17 cellular contexts compared by ENCODE assay signal in the genomic region with DNA sequence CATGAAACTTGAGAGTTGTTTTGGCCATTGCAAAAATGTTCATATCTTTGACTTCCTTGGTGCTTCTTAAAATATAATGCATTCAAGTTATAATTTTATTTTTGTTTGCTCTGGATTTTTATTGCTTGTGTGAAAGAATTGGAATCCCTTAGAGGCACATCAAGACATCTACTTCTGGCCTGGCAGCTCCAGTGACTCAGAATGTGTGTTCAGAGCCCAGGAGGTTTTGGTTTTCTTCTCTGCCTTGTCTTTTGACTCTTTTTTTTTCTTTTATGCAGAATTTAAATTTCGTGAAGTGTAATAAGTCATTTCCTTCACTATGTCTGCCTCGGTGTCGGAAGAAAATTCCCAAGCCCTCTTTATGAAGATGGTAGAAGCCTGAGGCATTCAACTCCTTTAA.
DNase-seq lines count a peak whose midpoint lies in the region; ATAC-seq and TF ChIP-seq lines count a peak whose summit lies in the region.
"Had no signal": no experiment of that assay in that cellular context is flagged by ENCODE, and none has a peak within 500 bp of the region (broad histone marks: within the 10 kb centered on the region; RNA-seq: fewer than 3 reads in every experiment).

No MANE protein-coding gene starts in this region.

- no peaks in the 10 kb centered on the region for H3K36me3 ChIP-seq in MG63
- H3K36me3 ChIP-seq: prostate gland had no signal

- H3K27me3 ChIP-seq in MG63 = no peaks in the 10 kb centered on the region

- H3K9me3 ChIP-seq in MG63 = no peaks in the 10 kb centered on the region
- H3K9me3 ChIP-seq: prostate gland had no signal

- TF ChIP-seq CTCF in coronary artery (IDR thresholded peaks at IDR 0.05) (no peak), osteocyte (IDR thresholded peaks at IDR 0.05) (no peak)

- no peak for ATAC-seq in HG03108 (IDR thresholded peaks at IDR 0.05; ENCODE audit: unreplicated experiment)
- no peak for ATAC-seq in stimulated activated naive B cell treated with anti-CD40 and anti-IgM and Interleukin-4, amounts not matched to agents 10 μg/mL and 1 μg/mL and 100 μg/mL, for 72 hours (replicated peaks)
- ATAC-seq: activated T-cell treated with anti-CD3 and anti-CD28 coated beads, Interleukin-2, amount 50 U/mL, for 4 hours; naive thymus-derived CD8-positive, alpha-beta T cell had no signal

- H3K4me3 ChIP-seq in MG63 (no peak overlapping the region), coronary artery (no peak overlapping the region)
- H3K4me3 ChIP-seq: lung, prostate gland had no signal

- H3K36me3 Mint-ChIP-seq in osteocyte (ENCODE audit: unreplicated experiment) = peaks cover 10% of the 10 kb centered on the region
- no peaks in the 10 kb centered on the region for H3K36me3 Mint-ChIP-seq in stimulated activated naive B cell treated with anti-CD40 and anti-IgM and Interleukin-4, amounts not matched to agents 10 μg/mL and 1 μg/mL and 100 μg/mL, for 72 hours
- H3K36me3 Mint-ChIP-seq: activated naive CD8-positive, alpha-beta T cell treated with anti-CD3 and anti-CD28 coated beads for 36 hours; immature natural killer cell; naive thymus-derived CD8-positive, alpha-beta T cell had no signal

- H3K27me3 Mint-ChIP-seq in osteocyte (ENCODE audit: unreplicated experiment) = no peaks in the 10 kb centered on the region
- H3K27me3 Mint-ChIP-seq in stimulated activated naive B cell treated with anti-CD40 and anti-IgM and Interleukin-4, amounts not matched to agents 10 μg/mL and 1 μg/mL and 100 μg/mL, for 72 hours = peaks cover 0 to 6% of the 10 kb centered on the region in 2 donors

- peak overlapping the region; percentile 60 to 68 for H3K27ac ChIP-seq in coronary artery
- H3K27ac ChIP-seq: prostate gland had no signal

- H3K9me3 Mint-ChIP-seq in osteocyte (ENCODE audit: unreplicated experiment) = no peaks in the 10 kb centered on the region
- H3K9me3 Mint-ChIP-seq in stimulated activated naive B cell treated with anti-CD40 and anti-IgM and Interleukin-4, amounts not matched to agents 10 μg/mL and 1 μg/mL and 100 μg/mL, for 72 hours = peaks cover 0 to 1% of the 10 kb centered on the region in 2 donors
- H3K9me3 Mint-ChIP-seq: activated naive CD8-positive, alpha-beta T cell treated with anti-CD3 and anti-CD28 coated beads for 36 hours; activated T-cell treated with anti-CD3 and anti-CD28 coated beads, Interleukin-2, amount 50 U/mL, for 4 hours; immature natural killer cell; naive thymus-derived CD8-positive, alpha-beta T cell had no signal

- H3K4me3 Mint-ChIP-seq in osteocyte (ENCODE audit: unreplicated experiment) = no peak overlapping the region
- H3K4me3 Mint-ChIP-seq in stimulated activated naive B cell treated with anti-CD40 and anti-IgM and Interleukin-4, amounts not matched to agents 10 μg/mL and 1 μg/mL and 100 μg/mL, for 72 hours = no peak overlapping the region
- H3K4me3 Mint-ChIP-seq: activated naive CD8-positive, alpha-beta T cell treated with anti-CD3 and anti-CD28 coated beads for 36 hours; activated T-cell treated with anti-CD3 and anti-CD28 coated beads, Interleukin-2, amount 50 U/mL, for 4 hours; immature natural killer cell; naive thymus-derived CD8-positive, alpha-beta T cell had no signal

- peak overlapping the region; percentile 42 for H3K27ac Mint-ChIP-seq in osteocyte (ENCODE audit: unreplicated experiment)
- H3K27ac Mint-ChIP-seq in stimulated activated naive B cell treated with anti-CD40 and anti-IgM and Interleukin-4, amounts not matched to agents 10 μg/mL and 1 μg/mL and 100 μg/mL, for 72 hours = no peak overlapping the region
- H3K27ac Mint-ChIP-seq: activated naive CD8-positive, alpha-beta T cell treated with anti-CD3 and anti-CD28 coated beads for 36 hours; immature natural killer cell; naive thymus-derived CD8-positive, alpha-beta T cell had no signal

- DNase-seq in AG20443 (ENCODE audit: low spot score) = peak; percentile 68
- peak; percentile 50 for DNase-seq in MG63
- no peak for DNase-seq in coronary artery (ENCODE audit: low spot score)
- DNase-seq in osteocyte (ENCODE audit: extremely low spot score, unreplicated experiment) = no peak
- no peak for DNase-seq in NCI-H345 (lab: John Stamatoyannopoulos, UW)
- no peak for DNase-seq in NCI-H2029 treated with DMSO at 0.1 percent for 48 hours (lab: John Stamatoyannopoulos, UW)
- DNase-seq in stimulated activated naive B cell treated with anti-CD40 and anti-IgM and Interleukin-4, amounts not matched to agents 10 μg/mL and 1 μg/mL and 100 μg/mL, for 72 hours = no peak
- DNase-seq: activated naive CD8-positive, alpha-beta T cell treated with anti-CD3 and anti-CD28 coated beads for 36 hours; activated T-cell treated with anti-CD3 and anti-CD28 coated beads, Interleukin-2, amount 50 U/mL, for 4 hours; glutamatergic neuron; immature natural killer cell; naive thymus-derived CD8-positive, alpha-beta T cell; NCI-H1694; NCI-H510A had no signal

- H3K4me1 Mint-ChIP-seq in osteocyte (ENCODE audit: unreplicated experiment) = peaks cover 35% of the 10 kb centered on the region
- H3K4me1 Mint-ChIP-seq in stimulated activated naive B cell treated with anti-CD40 and anti-IgM and Interleukin-4, amounts not matched to agents 10 μg/mL and 1 μg/mL and 100 μg/mL, for 72 hours = no peaks in the 10 kb centered on the region
- H3K4me1 Mint-ChIP-seq: activated naive CD8-positive, alpha-beta T cell treated with anti-CD3 and anti-CD28 coated beads for 36 hours; immature natural killer cell; naive thymus-derived CD8-positive, alpha-beta T cell had no signal

Comparison
In these comparisons a context has a peak if more than half of its experiments do, and no peak if none do; other contexts are left out.
1. DNase-seq: peak in AG20443 (single experiment) and MG63 (single experiment); none in coronary artery (single experiment), osteocyte (single experiment), NCI-H345 (single experiment), NCI-H2029 treated with DMSO at 0.1 percent for 48 hours (single experiment) and stimulated activated naive B cell treated with anti-CD40 and anti-IgM and Interleukin-4, amounts not matched to agents 10 μg/mL and 1 μg/mL and 100 μg/mL, for 72 hours (single experiment).